In the genomic region with DNA sequence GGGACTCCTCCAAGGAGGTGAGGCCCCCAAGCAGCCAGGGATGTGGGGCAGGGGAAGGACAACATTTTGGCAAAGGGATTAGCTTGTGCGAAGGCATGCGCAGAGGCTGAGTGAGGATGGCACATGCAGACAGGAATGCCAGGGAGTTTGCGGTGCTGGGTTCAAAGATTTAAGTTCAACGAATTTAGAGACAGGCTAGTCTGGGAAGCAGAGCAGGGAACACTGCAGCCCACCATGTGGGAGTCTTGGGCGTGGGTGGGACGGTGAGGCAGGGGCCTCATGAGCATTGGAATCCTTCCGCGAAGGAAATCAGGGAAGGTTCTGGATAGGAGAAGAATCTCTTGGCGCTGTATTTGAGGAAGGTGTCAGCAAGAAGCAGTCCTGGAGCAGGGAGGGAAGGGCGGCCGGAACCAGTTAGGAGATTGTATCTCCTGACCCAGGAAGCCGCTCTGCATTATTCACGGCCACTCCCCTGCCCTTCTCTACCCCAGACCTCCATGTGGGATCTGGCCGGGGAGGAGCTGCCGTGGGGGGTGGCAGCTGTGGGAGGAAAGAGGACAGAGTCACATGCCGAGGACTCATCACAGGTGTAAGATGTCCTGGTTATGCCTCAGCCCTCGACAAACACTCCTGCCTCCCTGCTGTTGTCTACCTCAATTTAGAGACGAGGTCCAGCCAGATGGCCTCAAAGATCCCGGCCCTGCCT, we compare ENCODE assay signal across 1 cellular context.
TF ChIP-seq lines count a peak whose summit lies in the region.

No MANE protein-coding gene starts in this region.

TF ChIP-seq in SK-N-SH treated with all-trans-retinoic acid at 6 μM for 48 hours, 23 proteins besides CTCF, POLR2A, EP300 and RAD21 (continued from another document):
- TF ChIP-seq ZC3H10 (CRISPR knock-in tag; IDR thresholded peaks at IDR 0.05): no peak
- TF ChIP-seq BACH2 (CRISPR knock-in tag; IDR thresholded peaks at IDR 0.05; ENCODE audit: borderline replicate concordance): no peak
